ENCODE assay signal across 8 cellular contexts in the genomic region with DNA sequence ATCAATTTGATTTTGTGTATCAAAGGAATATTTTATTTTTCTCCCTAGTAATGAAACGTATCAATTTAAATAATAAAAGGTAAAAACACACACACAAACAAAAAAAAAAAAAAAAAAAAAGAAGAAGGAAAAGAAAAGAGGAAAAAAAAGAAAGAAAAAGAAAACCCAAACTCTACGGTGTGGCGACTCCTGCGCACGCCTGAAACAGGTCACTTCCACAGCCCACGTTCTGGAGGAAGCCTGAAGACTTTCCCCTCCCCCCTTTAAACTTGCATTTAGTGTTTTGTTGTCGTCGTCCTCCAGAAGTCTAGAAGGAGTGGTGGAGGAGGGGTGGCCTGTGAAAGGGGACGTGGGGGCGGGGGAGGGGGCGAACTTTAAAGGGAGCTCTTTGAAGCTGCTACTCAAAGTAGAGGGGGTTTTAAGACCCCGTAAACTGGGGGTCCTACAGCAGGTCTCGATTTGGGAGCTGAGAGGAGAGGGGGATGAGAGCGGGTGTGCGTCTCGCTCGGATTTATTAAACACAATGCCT. TPM values are rescaled to one million over a fixed set of nuclear protein-coding genes. Genes with fewer than 3 reads are reported as not detected.
DNase-seq lines count a peak whose midpoint lies in the region; ATAC-seq and TF ChIP-seq lines count a peak whose summit lies in the region.

No MANE protein-coding gene starts in this region.

- peak overlapping the region; percentile 97 for H3K4me3 Mint-ChIP-seq in mesothelial cell of epicardium

- intact Hi-C loops in ascending aorta (cut with DNase I): loop anchor here (2.0 to 5.0 kb wide), 10 partner anchors 57 to 638 kb away; no protein-coding TSS in a partner anchor

- peaks cover 3% of the 10 kb centered on the region for H3K27me3 Mint-ChIP-seq in mesothelial cell of epicardium (ENCODE audit: low read depth)

- CTCF ChIA-PET in GM10248 (lab: Yijun Ruan, JAX): interaction anchor here (1.0 to 2.0 kb wide), 7 partner anchors 10 to 412 kb away, joined by 3 to 6 read pairs (median 4); no protein-coding TSS in a partner anchor

- H3K9me3 Mint-ChIP-seq in mesothelial cell of epicardium: no peaks in the 10 kb centered on the region

- POLR2A ChIA-PET in GM10248 (lab: Yijun Ruan, JAX): interaction anchor here (0.6 to 1.0 kb wide), 3 partner anchors 22 to 405 kb away, joined by 3 to 4 read pairs (median 4); no protein-coding TSS in a partner anchor

- peak; percentile 48 for DNase-seq in GM10248 (ENCODE audit: extremely low spot score)
- peak; percentile 33 for DNase-seq in NCI-H460 (ENCODE audit: extremely low read depth, low read depth)
- no peak for DNase-seq in ascending aorta (ENCODE audit: low spot score in 2 of 2)
- DNase-seq in mesothelial cell of epicardium (ENCODE audit: low spot score in 2 of 2, unreplicated experiment in 2 of 2): no peak
- DNase-seq in NCI-H187 (lab: John Stamatoyannopoulos, UW): no peak
- DNase-seq in AG08396 (ENCODE audit: low spot score): no peak

- peaks cover 43% of the 10 kb centered on the region for H3K4me1 Mint-ChIP-seq in mesothelial cell of epicardium

- peaks cover 4 to 19% of the 10 kb centered on the region in 2 donors for H3K4me1 ChIP-seq in ascending aorta

- TF ChIP-seq CTCF in GM10248 (IDR thresholded peaks at IDR 0.05; ENCODE audit: control extremely low read depth, extremely low read depth, low read depth, missing control alignments) (no peak), ascending aorta (IDR thresholded peaks at IDR 0.05) (no peak), mesothelial cell of epicardium (IDR thresholded peaks at IDR 0.05; ENCODE audit: unreplicated experiment) (no peak)

- H3K4me3 ChIP-seq in ascending aorta: peak overlapping the region; percentile 43 to 46

- H3K27me3 ChIP-seq in ascending aorta: no peaks in the 10 kb centered on the region

- H3K27ac ChIP-seq in ascending aorta: no peak overlapping the region

- no peaks in the 10 kb centered on the region for H3K36me3 Mint-ChIP-seq in mesothelial cell of epicardium

- H3K36me3 ChIP-seq in ascending aorta: no peaks in the 10 kb centered on the region

- H3K27ac Mint-ChIP-seq in mesothelial cell of epicardium: peak overlapping the region; percentile 100

- no peak for ATAC-seq in HG03045 (IDR thresholded peaks at IDR 0.05; ENCODE audit: unreplicated experiment)
- ATAC-seq in HG02938 (IDR thresholded peaks at IDR 0.05; ENCODE audit: unreplicated experiment): no peak

- no peaks in the 10 kb centered on the region for H3K9me3 ChIP-seq in ascending aorta

RNA-seq across cellular contexts. Expression of a gene that starts 2.3 kb away (rescaled TPM):
- total RNA-seq in NCI-H460 (2014; rRNA removed; shearing (Covaris generic)): 32.7 and 33.7 TPM in 2 replicates
- polyA plus RNA-seq in NCI-H460 (2014; cell fraction: nucleus; rRNA removed): 42.5 and 94.9 TPM in 2 replicates
- total RNA-seq in ascending aorta (76.4 TPM), mesothelial cell of epicardium (147 to 165 TPM (median 156 TPM) in 3 replicates)

Comparison
In these comparisons a context has a peak if more than half of its experiments do, and no peak if none do; other contexts are left out.
1. DNase-seq: peak in GM10248 (single experiment) and NCI-H460 (single experiment); none in ascending aorta (0 of 2), mesothelial cell of epicardium (0 of 2), NCI-H187 (0 of 2) and AG08396 (single experiment).